Comparison of ENCODE assay signal across 8 cellular contexts in genomic region chr20:16729565-16730460, GRCh38. TPM values are rescaled to one million over a fixed set of nuclear protein-coding genes. Genes with fewer than 3 reads are reported as not detected.
DNase-seq lines count a peak whose midpoint lies in the region; ATAC-seq and TF ChIP-seq lines count a peak whose summit lies in the region.

Gene SNRPB2 (plus strand): TSS chr20:16730026. CDS start chr20:16731703, 1,677 bp downstream.

- H3K4me1 ChIP-seq in liver (ENCODE audit: control insufficient read depth in 4 of 4, insufficient read depth in 4 of 4, low read length in 3 of 4): peaks cover 5 to 10% (median 9%) of the 10 kb centered on the region in 4 donors

- peaks cover 1 to 17% (median 11%) of the 10 kb centered on the region in 4 donors for H3K36me3 ChIP-seq in liver (ENCODE audit: control insufficient read depth in 4 of 4, insufficient read depth in 3 of 4, low read depth in 1 of 4, low read length in 3 of 4)

- intact Hi-C loops in dorsolateral prefrontal cortex (cut with DNase I): loop anchor here in 1 of 2 donors (2.0 to 10.0 kb wide), 2 partner anchors 157 to 215 kb away; partner anchors contain the start of gene KIF16B

- peak within 1 kb of the TSS; percentile 78 to 81 for H3K9ac ChIP-seq in liver (ENCODE audit: low read depth in 1 of 2, low read length in 2 of 2)

- peak; percentile 91 for DNase-seq in NCI-H774 (lab: John Stamatoyannopoulos, UW)
- DNase-seq in activated CD4-positive, alpha-beta T cell treated with anti-CD3 and anti-CD28 coated beads, Interleukin-2, amount 50 U/mL, for 48 hours: peak; percentile 88 to 91
- peak; percentile 89 to 97 (median 94) for DNase-seq in dorsolateral prefrontal cortex
- peak; percentile 92 for DNase-seq in stimulated activated CD4-positive, alpha-beta T cell treated with anti-CD3 and anti-CD28 coated beads, Interleukin-4, amount 100 ng/mL, for 24 hours

- H3K27me3 ChIP-seq in dorsolateral prefrontal cortex (peaks cover 0 to 33% (median 0%) of the 10 kb centered on the region in 45 donors), liver (ENCODE audit: control insufficient read depth in 4 of 4, insufficient read depth in 4 of 4, low read length in 3 of 4) (peaks cover 0 to 10% (median 3%) of the 10 kb centered on the region in 4 donors)

- peak in 1 of 2 donors; percentile 47 for TF ChIP-seq RAD21 in liver (IDR thresholded peaks at IDR 0.05)

- 4% methylated on average over 57 of the region's 57 CpGs for WGBS in liver

- TF ChIP-seq CTCF in C4-2B (conservative IDR thresholded peaks at IDR 0.05) (no peak), dorsolateral prefrontal cortex (IDR thresholded peaks at IDR 0.05 in 54 of 56, conservative IDR thresholded peaks at IDR 0.05 in 2 of 56; ENCODE audit: low read depth in 1 of 56, partially characterized antibody in 56 of 56) (peak in 31 of 56 donors; percentile 6 to 53 (median 22)), liver (IDR thresholded peaks at IDR 0.05; ENCODE audit: low read depth, low read length, missing input control) (no peak)

- peak; percentile 99 for ATAC-seq in GM19395 (IDR thresholded peaks at IDR 0.05; ENCODE audit: unreplicated experiment)
- peak; percentile 99 for ATAC-seq in HG03565 (IDR thresholded peaks at IDR 0.05; ENCODE audit: unreplicated experiment)

- peaks cover 0 to 8% (median under 1%) of the 10 kb centered on the region in 4 donors for H3K9me3 ChIP-seq in liver (ENCODE audit: control insufficient read depth in 4 of 4, low read length in 3 of 4)

- H3K27ac ChIP-seq in C4-2B (peak within 1 kb of the TSS; percentile 81), dorsolateral prefrontal cortex (peak within 1 kb of the TSS in 58 of 59 donors; percentile 12 to 93 (median 73)), liver (ENCODE audit: low read depth in 1 of 2, low read length in 2 of 2) (peak within 1 kb of the TSS; percentile 71 to 76)

- H3K4me3 ChIP-seq in dorsolateral prefrontal cortex (peak within 1 kb of the TSS; percentile 69 to 100 (median 93)), liver (ENCODE audit: low read depth in 1 of 3, low read length in 3 of 3) (peak within 1 kb of the TSS; percentile 82 to 100 (median 93))

TF ChIP-seq in liver, 16 proteins besides CTCF, POLR2A, EP300 and RAD21:
- TF ChIP-seq, protein P1, sequence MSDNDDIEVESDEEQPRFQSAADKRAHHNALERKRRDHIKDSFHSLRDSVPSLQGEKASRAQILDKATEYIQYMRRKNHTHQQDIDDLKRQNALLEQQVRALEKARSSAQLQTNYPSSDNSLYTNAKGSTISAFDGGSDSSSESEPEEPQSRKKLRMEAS (IDR thresholded peaks at IDR 0.05): peak; percentile 76
- TF ChIP-seq ZBTB33 (IDR thresholded peaks at IDR 0.05) (no peak), HNF4A (conservative IDR thresholded peaks at IDR 0.05) (no peak), EGR1 (IDR thresholded peaks at IDR 0.05; ENCODE audit: low read depth in 2 of 2) (peak; percentile 62 to 66), SP1 (IDR thresholded peaks at IDR 0.05) (peak; percentile 41), HNF4G (IDR thresholded peaks at IDR 0.05) (no peak), RXRA (IDR thresholded peaks at IDR 0.05) (peak in 1 of 2 donors; percentile 39), GABPA (IDR thresholded peaks at IDR 0.05 in 1 of 2, conservative IDR thresholded peaks at IDR 0.05 in 1 of 2) (peak; percentile 93 to 98), TAF1 (conservative IDR thresholded peaks at IDR 0.05) (peak; percentile 56), FOXA2 (IDR thresholded peaks at IDR 0.05) (no peak), YY1 (IDR thresholded peaks at IDR 0.05) (peak; percentile 90), NR2F2 (IDR thresholded peaks at IDR 0.05) (no peak)
- TF ChIP-seq, protein P2, sequence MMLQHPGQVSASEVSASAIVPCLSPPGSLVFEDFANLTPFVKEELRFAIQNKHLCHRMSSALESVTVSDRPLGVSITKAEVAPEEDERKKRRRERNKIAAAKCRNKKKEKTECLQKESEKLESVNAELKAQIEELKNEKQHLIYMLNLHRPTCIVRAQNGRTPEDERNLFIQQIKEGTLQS (IDR thresholded peaks at IDR 0.05): no peak

RNA-seq across cellular contexts. Expression of gene SNRPB2, which starts in this region (rescaled TPM):
- total RNA-seq in dorsolateral prefrontal cortex (10 to 100 TPM; 13.8 to 51.6 (median 33.7) TPM), liver (10 to 100 TPM; 13.9 to 22.2 TPM)
- 10 to 100 TPM; 19.9 to 36.0 TPM for polyA plus RNA-seq in liver

Comparison
In these comparisons a context has a peak if more than half of its experiments do, and no peak if none do; other contexts are left out.
1. Peak in every context shown above with its lines: DNase-seq, ATAC-seq, H3K4me3 ChIP-seq and H3K27ac ChIP-seq.
2. CTCF ChIP-seq: peak in dorsolateral prefrontal cortex (31 of 56); none in C4-2B (single experiment) and liver (single experiment).